10 cellular contexts compared by ENCODE assay signal in genomic region chr10:5595591-5596590, GRCh38.
A peak's percentile ranks its signal among the peaks of the same experiment; 100 is the strongest.
DNase-seq lines count a peak whose midpoint lies in the region; FAIRE-seq and TF ChIP-seq lines count a peak whose summit lies in the region.
"Had no signal": no experiment of that assay in that cellular context is flagged by ENCODE, and none has a peak within 500 bp of the region (broad histone marks: within the 10 kb centered on the region; RNA-seq: fewer than 3 reads in every experiment).

No MANE protein-coding gene starts in this region.

- no peak for TF ChIP-seq POLR2A in erythroblast (IDR thresholded peaks at IDR 0.05; ENCODE audit: low read length)

- H3K4me3 ChIP-seq in epithelial cell of proximal tubule (ENCODE audit: low read depth, low read length), result no peak overlapping the region
- H3K4me3 ChIP-seq: colonic mucosa had no signal

- DNase-seq in GM03348 (ENCODE audit: low spot score) (peak; percentile 80), RCC 7860 (ENCODE audit: low spot score) (peak; percentile 86), epithelial cell of proximal tubule (ENCODE audit: low read depth) (peak; percentile 27), non-pigmented ciliary epithelial cell (ENCODE audit: low read depth) (peak; percentile 86), GM13977 (ENCODE audit: low spot score) (no peak), erythroblast (lab: John Stamatoyannopoulos, UW) (no peak), NCI-H1105 treated with DMSO at 0.1 percent for 48 hours (lab: John Stamatoyannopoulos, UW) (no peak)
- no peak for DNase-seq in effector CD4-positive, alpha-beta T cell
- DNase-seq: colonic mucosa had no signal

- FAIRE-seq in RCC 7860 (lab: Jason Lieb, UNC), result peak; percentile 90
- FAIRE-seq: GM18507 had no signal

- in situ Hi-C loops in GM13977 (cut with MboI; ENCODE audit: low pct_unique_long_range_greater_than_20kb, low sequenced_read_pairs, unreplicated experiment), result no loop called here

- TF ChIP-seq CTCF in epithelial cell of proximal tubule (conservative IDR thresholded peaks at IDR 0.05; ENCODE audit: low read depth, low read length) (no peak), GM13977 (IDR thresholded peaks at IDR 0.05; ENCODE audit: extremely low read depth, insufficient read depth, missing control alignments) (no peak)

Comparison
In these comparisons a context has a peak if more than half of its experiments do, and no peak if none do; other contexts are left out.
1. DNase-seq: peak in GM03348 (single experiment), RCC 7860 (single experiment), epithelial cell of proximal tubule (single experiment) and non-pigmented ciliary epithelial cell (single experiment); none in GM13977 (single experiment), erythroblast (0 of 2), NCI-H1105 treated with DMSO at 0.1 percent for 48 hours (single experiment) and effector CD4-positive, alpha-beta T cell (single experiment).